In genomic region chr11:107151579-107151978, GRCh38 we compare ENCODE assay signal across 7 cellular contexts.
"Had no signal": no experiment of that assay in that cellular context is flagged by ENCODE, and none has a peak within 500 bp of the region (broad histone marks: within the 10 kb centered on the region; RNA-seq: fewer than 3 reads in every experiment).

No MANE protein-coding gene starts in this region.

- H3K4me3 ChIP-seq: K562 had no signal

- DNase-seq: IMR-90, KBM-7, KG1 had no signal

- ATAC-seq: HepG2, K562 had no signal

- H3K9ac ChIP-seq: KMS-11 had no signal

- H3K27ac ChIP-seq: HL-60, KMS-11 had no signal

- H3K4me2 ChIP-seq: KMS-11 had no signal
